ENCODE assay signal across 8 cellular contexts in genomic region chr11:68121067-68121899, GRCh38. TPM values are rescaled to one million over a fixed set of nuclear protein-coding genes. Genes with fewer than 3 reads are reported as not detected.
DNase-seq lines count a peak whose midpoint lies in the region; ATAC-seq and TF ChIP-seq lines count a peak whose summit lies in the region.

CHKA (minus strand) TSS chr11:68121388; CDS start chr11:68121177, 211 bp downstream.

- TF ChIP-seq CTCF in RWPE1 (conservative IDR thresholded peaks at IDR 0.05; ENCODE audit: low read depth) (no peak), fibroblast of lung (conservative IDR thresholded peaks at IDR 0.05 in 1 of 2, IDR thresholded peaks at IDR 0.05 in 1 of 2; ENCODE audit: low read depth in 1 of 2, low read length in 2 of 2) (no peak)

- peak within 1 kb of the TSS; percentile 77 for H3K4me3 Mint-ChIP-seq in activated T-helper 17 cell treated with anti-CD3 and anti-CD28 coated beads, Interleukin-2, amount 50 U/mL, for 72 hours
- H3K4me3 Mint-ChIP-seq in naive thymus-derived CD8-positive, alpha-beta T cell, result peak within 1 kb of the TSS; percentile 78 to 95 (median 90)
- peak within 1 kb of the TSS; percentile 87 to 89 for H3K4me3 Mint-ChIP-seq in stimulated activated naive B cell treated with anti-CD40 and anti-IgM and Interleukin-4, amounts not matched to agents 10 μg/mL and 1 μg/mL and 100 μg/mL, for 72 hours

- no peak within 1 kb of the TSS for H3K27ac Mint-ChIP-seq in activated T-helper 17 cell treated with anti-CD3 and anti-CD28 coated beads, Interleukin-2, amount 50 U/mL, for 72 hours
- H3K27ac Mint-ChIP-seq in naive thymus-derived CD8-positive, alpha-beta T cell, result peak within 1 kb of the TSS; percentile 66 to 94 (median 92)
- H3K27ac Mint-ChIP-seq in stimulated activated naive B cell treated with anti-CD40 and anti-IgM and Interleukin-4, amounts not matched to agents 10 μg/mL and 1 μg/mL and 100 μg/mL, for 72 hours, result peak within 1 kb of the TSS; percentile 94

- no peaks in the 10 kb centered on the region for H4K20me1 ChIP-seq in fibroblast of lung (ENCODE audit: control insufficient read depth, extremely low read depth, insufficient read depth, low read length)

- H3K36me3 ChIP-seq in KOPT-K1 (ENCODE audit: insufficient read depth, low read length) (peaks cover 12% of the 10 kb centered on the region), fibroblast of lung (ENCODE audit: control insufficient read depth, insufficient read depth, low read length) (no peaks in the 10 kb centered on the region)

- DNase-seq in Daoy (ENCODE audit: low read depth) (peak; percentile 96), RWPE1 (ENCODE audit: low spot score) (peak; percentile 90), fibroblast of lung (ENCODE audit: low read depth in 2 of 2) (peak; percentile 80 to 85)
- peak; percentile 76 to 90 (median 82) for DNase-seq in naive thymus-derived CD8-positive, alpha-beta T cell
- DNase-seq in stimulated activated naive B cell treated with anti-CD40 and anti-IgM and Interleukin-4, amounts not matched to agents 10 μg/mL and 1 μg/mL and 100 μg/mL, for 72 hours, result peak; percentile 90

- POLR2A ChIA-PET in RWPE1 (lab: Yijun Ruan, JAX; ENCODE audit: low non-redundant PET), result interaction anchor here (0.5 kb wide), 1 partner anchor 57 kb away, joined by 4 read pairs; no protein-coding TSS in a partner anchor
- POLR2A ChIA-PET in naive thymus-derived CD8-positive, alpha-beta T cell (lab: Charles Lee), result interaction anchor here (1.6 kb wide), 1 partner anchor 21 kb away, joined by 4 read pairs; no protein-coding TSS in a partner anchor

- H3K4me1 ChIP-seq in fibroblast of lung (ENCODE audit: control insufficient read depth, extremely low read depth, insufficient read depth, low read length), result peaks cover 6% of the 10 kb centered on the region

- H3K9me3 Mint-ChIP-seq in activated T-helper 17 cell treated with anti-CD3 and anti-CD28 coated beads, Interleukin-2, amount 50 U/mL, for 72 hours, result no peaks in the 10 kb centered on the region
- no peaks in the 10 kb centered on the region for H3K9me3 Mint-ChIP-seq in naive thymus-derived CD8-positive, alpha-beta T cell
- no peaks in the 10 kb centered on the region for H3K9me3 Mint-ChIP-seq in stimulated activated naive B cell treated with anti-CD40 and anti-IgM and Interleukin-4, amounts not matched to agents 10 μg/mL and 1 μg/mL and 100 μg/mL, for 72 hours

- H3K4me2 ChIP-seq in fibroblast of lung (ENCODE audit: extremely low read depth, insufficient read depth, low read length), result peak within 1 kb of the TSS; percentile 85

- no peaks in the 10 kb centered on the region for H3K4me1 Mint-ChIP-seq in activated T-helper 17 cell treated with anti-CD3 and anti-CD28 coated beads, Interleukin-2, amount 50 U/mL, for 72 hours
- H3K4me1 Mint-ChIP-seq in naive thymus-derived CD8-positive, alpha-beta T cell, result peaks cover 6 to 29% (median 20%) of the 10 kb centered on the region in 4 donors
- H3K4me1 Mint-ChIP-seq in stimulated activated naive B cell treated with anti-CD40 and anti-IgM and Interleukin-4, amounts not matched to agents 10 μg/mL and 1 μg/mL and 100 μg/mL, for 72 hours, result peaks cover 23 to 28% of the 10 kb centered on the region in 2 donors

- H3K9me3 ChIP-seq in KOPT-K1 (ENCODE audit: insufficient read depth, low read length, poor library complexity, severe bottlenecking), result no peaks in the 10 kb centered on the region
- H3K9me3 ChIP-seq in fibroblast of lung (ENCODE audit: control insufficient read depth, insufficient read depth, low read depth, low read length), result no peaks in the 10 kb centered on the region

- peaks cover 2% of the 10 kb centered on the region for H3K79me2 ChIP-seq in fibroblast of lung (ENCODE audit: control insufficient read depth, insufficient read depth, low read length)

- ATAC-seq in GM21825 (IDR thresholded peaks at IDR 0.05; ENCODE audit: unreplicated experiment), result peak; percentile 80
- ATAC-seq in activated T-helper 17 cell treated with anti-CD3 and anti-CD28 coated beads, Interleukin-2, amount 50 U/mL, for 72 hours (replicated peaks), result peak; percentile 97
- peak; percentile 74 to 84 for ATAC-seq in naive thymus-derived CD8-positive, alpha-beta T cell
- peak; percentile 88 to 89 for ATAC-seq in stimulated activated naive B cell treated with anti-CD40 and anti-IgM and Interleukin-4, amounts not matched to agents 10 μg/mL and 1 μg/mL and 100 μg/mL, for 72 hours (replicated peaks)

- peaks cover 2% of the 10 kb centered on the region for H3K27me3 ChIP-seq in fibroblast of lung (ENCODE audit: control insufficient read depth, insufficient read depth, low read length)

- H3K27me3 Mint-ChIP-seq in activated T-helper 17 cell treated with anti-CD3 and anti-CD28 coated beads, Interleukin-2, amount 50 U/mL, for 72 hours, result no peaks in the 10 kb centered on the region
- H3K27me3 Mint-ChIP-seq in naive thymus-derived CD8-positive, alpha-beta T cell, result no peaks in the 10 kb centered on the region
- H3K27me3 Mint-ChIP-seq in stimulated activated naive B cell treated with anti-CD40 and anti-IgM and Interleukin-4, amounts not matched to agents 10 μg/mL and 1 μg/mL and 100 μg/mL, for 72 hours, result no peaks in the 10 kb centered on the region

- CTCF ChIA-PET in RWPE1 (lab: Yijun Ruan, JAX), result no interaction called here

- peak within 1 kb of the TSS; percentile 66 to 77 (median 66) for H3K4me3 ChIP-seq in fibroblast of lung (replicated peaks in 1 of 4; ENCODE audit: control extremely low read depth in 1 of 4, insufficient read depth in 1 of 4, low read depth in 3 of 4, low read length in 4 of 4)

- H2AFZ ChIP-seq in fibroblast of lung (ENCODE audit: low read length), result peak within 1 kb of the TSS; percentile 86

- H3K27ac ChIP-seq in KOPT-K1 (ENCODE audit: low read depth, low read length, poor library complexity, severe bottlenecking), result peak within 1 kb of the TSS; percentile 61
- H3K27ac ChIP-seq in RWPE1, result peak within 1 kb of the TSS; percentile 81
- peak within 1 kb of the TSS; percentile 84 for H3K27ac ChIP-seq in fibroblast of lung (ENCODE audit: insufficient read depth, low read length)

- H3K9ac ChIP-seq in fibroblast of lung (ENCODE audit: insufficient read depth, low read length), result peak within 1 kb of the TSS; percentile 71

- H3K36me3 Mint-ChIP-seq in activated T-helper 17 cell treated with anti-CD3 and anti-CD28 coated beads, Interleukin-2, amount 50 U/mL, for 72 hours (ENCODE audit: low read depth), result no peaks in the 10 kb centered on the region
- H3K36me3 Mint-ChIP-seq in naive thymus-derived CD8-positive, alpha-beta T cell, result peaks cover 0 to 3% (median 0%) of the 10 kb centered on the region in 3 donors
- H3K36me3 Mint-ChIP-seq in stimulated activated naive B cell treated with anti-CD40 and anti-IgM and Interleukin-4, amounts not matched to agents 10 μg/mL and 1 μg/mL and 100 μg/mL, for 72 hours, result peaks cover 2 to 14% of the 10 kb centered on the region in 2 donors

RNA-seq across cellular contexts. Expression of gene CHKA, which starts in this region (rescaled TPM):
- 11.8 and 14.3 TPM in 2 replicates for total RNA-seq in Daoy (2014; rRNA removed; shearing (Covaris generic))
- total RNA-seq in activated T-helper 17 cell treated with anti-CD3 and anti-CD28 coated beads, Interleukin-2, amount 50 U/mL, for 72 hours, result 10 to 100 TPM in 1 of 2 donors, 1 to 10 TPM in 1; 7.4 to 10.1 TPM
- total RNA-seq in fibroblast of lung, result 8.0 and 8.4 TPM in 2 replicates
- 7.2 and 7.4 TPM in 2 replicates for polyA plus RNA-seq in fibroblast of lung
- polyA plus RNA-seq in fibroblast of lung (2012), result 4.8 and 5.8 TPM in 2 replicates
- 5.4 and 9.0 TPM in 2 replicates for polyA minus RNA-seq in fibroblast of lung (ENCODE audit: low replicate concordance)
- 10 to 100 TPM; 12.6 to 14.3 TPM for total RNA-seq in naive thymus-derived CD8-positive, alpha-beta T cell
- 1 to 10 TPM; 3.7 to 9.1 (median 6.0) TPM for polyA plus RNA-seq in naive thymus-derived CD8-positive, alpha-beta T cell

Comparison
In these comparisons a context has a peak if more than half of its experiments do, and no peak if none do; other contexts are left out.
1. Peak in every context shown above with its lines: DNase-seq, ATAC-seq, H3K4me3 ChIP-seq and H3K27ac ChIP-seq.